In the genomic region with DNA sequence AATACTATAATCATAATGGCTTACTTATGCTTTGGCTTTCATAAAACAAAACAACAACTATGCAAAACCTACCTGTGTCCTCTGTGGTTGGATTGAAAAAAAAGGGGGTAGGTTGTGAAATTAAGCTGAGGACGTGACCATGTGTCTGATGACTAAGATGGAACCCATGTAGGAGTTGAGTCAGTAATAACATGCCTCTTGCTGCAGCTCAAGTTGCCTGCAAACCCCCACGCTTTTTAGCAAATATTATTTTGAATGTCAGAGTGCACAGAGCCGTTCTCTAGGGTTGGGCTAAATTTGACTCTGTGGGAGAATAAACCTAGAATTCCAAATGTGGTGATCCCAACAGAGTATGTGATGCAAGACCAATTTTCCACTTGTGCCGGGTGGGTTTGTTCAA, we compare ENCODE assay signal across 8 cellular contexts.
A peak's percentile ranks its signal among the peaks of the same experiment; 100 is the strongest.
DNase-seq lines count a peak whose midpoint lies in the region; ATAC-seq and TF ChIP-seq lines count a peak whose summit lies in the region.

No MANE protein-coding gene starts in this region.

- ATAC-seq in GM18873 (IDR thresholded peaks at IDR 0.05; ENCODE audit: low FRiP score, unreplicated experiment): peak; percentile 64
- peak; percentile 57 for ATAC-seq in GM21825 (IDR thresholded peaks at IDR 0.05; ENCODE audit: unreplicated experiment)

- TF ChIP-seq POLR2A in erythroblast (IDR thresholded peaks at IDR 0.05; ENCODE audit: low read length): no peak

- DNase-seq in LHCN-M2 (ENCODE audit: low read depth) (peak; percentile 46), head of caudate nucleus (peak in 25 of 42 donors; percentile 7 to 80 (median 35)), erythroblast (lab: John Stamatoyannopoulos, UW) (no peak), DMS153 (lab: John Stamatoyannopoulos, UW) (no peak), amniotic stem cell (lab: John Stamatoyannopoulos, UW) (no peak)
- DNase-seq in activated CD4-positive, alpha-beta T cell treated with anti-CD3 and anti-CD28 coated beads for 4 hours: no peak

- intact Hi-C loops in head of caudate nucleus (cut with DNase I): no loop called here

Comparison
In these comparisons a context has a peak if more than half of its experiments do, and no peak if none do; other contexts are left out.
1. DNase-seq: peak in LHCN-M2 (single experiment) and head of caudate nucleus (25 of 42); none in erythroblast (0 of 2), activated CD4-positive, alpha-beta T cell treated with anti-CD3 and anti-CD28 coated beads for 4 hours (0 of 2), DMS153 (single experiment) and amniotic stem cell (single experiment).